10 cellular contexts compared by ENCODE assay signal in the genomic region with DNA sequence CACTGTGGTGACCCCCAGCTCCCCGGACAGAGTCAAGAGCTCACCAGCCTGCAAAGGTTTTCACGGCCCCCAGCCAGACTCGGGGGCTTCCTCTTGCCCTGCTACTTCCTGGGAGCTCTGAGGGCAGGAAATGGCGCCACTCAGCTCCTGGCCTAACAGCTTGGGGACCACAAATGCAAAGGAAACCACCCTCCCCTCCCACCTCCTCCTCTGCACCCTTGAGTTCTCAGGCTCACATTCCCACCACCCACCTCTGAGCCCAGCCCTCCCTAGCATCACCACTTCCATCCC. TPM values are rescaled to one million over a fixed set of nuclear protein-coding genes. Genes with fewer than 3 reads are reported as not detected.
A peak's percentile ranks its signal among the peaks of the same experiment; 100 is the strongest.
DNase-seq lines count a peak whose midpoint lies in the region; ATAC-seq and TF ChIP-seq lines count a peak whose summit lies in the region.
"Had no signal": no experiment of that assay in that cellular context is flagged by ENCODE, and none has a peak within 500 bp of the region (broad histone marks: within the 10 kb centered on the region; RNA-seq: fewer than 3 reads in every experiment).

No MANE protein-coding gene starts in this region.

- no peak overlapping the region for H3K4me3 ChIP-seq in lower leg skin (ENCODE audit: low read depth, poor library complexity, severe bottlenecking)

- TF ChIP-seq POLR2A in lower leg skin (IDR thresholded peaks at IDR 0.05): no peak

- peak overlapping the region; percentile 99 for H3K27ac Mint-ChIP-seq in central memory CD8-positive, alpha-beta T cell (ENCODE audit: low read depth)
- peak overlapping the region; percentile 49 to 98 for H3K27ac Mint-ChIP-seq in stimulated activated naive CD8-positive, alpha-beta T cell treated with anti-CD3 and anti-CD28 coated beads, Interleukin-15, amount 100 ng/mL, for 72 hours

- H3K27me3 Mint-ChIP-seq in central memory CD8-positive, alpha-beta T cell: no peaks in the 10 kb centered on the region
- H3K27me3 Mint-ChIP-seq in stimulated activated naive CD8-positive, alpha-beta T cell treated with anti-CD3 and anti-CD28 coated beads, Interleukin-15, amount 100 ng/mL, for 72 hours: no peaks in the 10 kb centered on the region

- H3K4me3 Mint-ChIP-seq in central memory CD8-positive, alpha-beta T cell: peak overlapping the region; percentile 94
- H3K4me3 Mint-ChIP-seq in stimulated activated naive CD8-positive, alpha-beta T cell treated with anti-CD3 and anti-CD28 coated beads, Interleukin-15, amount 100 ng/mL, for 72 hours: peak overlapping the region; percentile 97 to 98
- H3K4me3 Mint-ChIP-seq: neural crest cell had no signal

- intact Hi-C loops in Right ventricle myocardium inferior (cut with DNase I) (no loop called here), lower leg skin (cut with DNase I; ENCODE audit: low total_unique reads) (no loop called here)

- peaks cover 40% of the 10 kb centered on the region for H3K36me3 Mint-ChIP-seq in central memory CD8-positive, alpha-beta T cell (ENCODE audit: insufficient read depth)

- no peak overlapping the region for H3K27ac ChIP-seq in caudate nucleus (ENCODE audit: low read depth, low read length)

- H3K4me1 Mint-ChIP-seq in central memory CD8-positive, alpha-beta T cell: peaks cover 71% of the 10 kb centered on the region
- H3K4me1 Mint-ChIP-seq in stimulated activated naive CD8-positive, alpha-beta T cell treated with anti-CD3 and anti-CD28 coated beads, Interleukin-15, amount 100 ng/mL, for 72 hours: peaks cover 62% of the 10 kb centered on the region

- WGBS in lower leg skin, 2 donors: 61 to 69% methylated on average over 4 of the region's 4 CpGs

- peak; percentile 41 for ATAC-seq in central memory CD8-positive, alpha-beta T cell (replicated peaks; ENCODE audit: extremely low read depth, poor library complexity, severe bottlenecking)
- ATAC-seq in stimulated activated naive CD8-positive, alpha-beta T cell treated with anti-CD3 and anti-CD28 coated beads, Interleukin-15, amount 100 ng/mL, for 72 hours: peak; percentile 50
- ATAC-seq in Right ventricle myocardium inferior: no peak

- TF ChIP-seq CTCF in lower leg skin (IDR thresholded peaks at IDR 0.05): no peak

- peak; percentile 42 for DNase-seq in activated CD4-positive, alpha-beta T cell treated with anti-CD3 and anti-CD28 coated beads for 48 hours
- no peak for DNase-seq in activated CD4-positive, alpha-beta T cell treated with anti-CD3 and anti-CD28 coated beads, Interleukin-2, amount 50 U/mL, for 1 hour
- DNase-seq in SKM-1 treated with dmso at 0.1 percent for 144 hours (lab: John Stamatoyannopoulos, UW; ENCODE audit: unreplicated experiment): peak; percentile 76
- peak; percentile 18 to 45 for DNase-seq in central memory CD8-positive, alpha-beta T cell (ENCODE audit: low spot score in 2 of 2)
- peak; percentile 48 to 68 for DNase-seq in stimulated activated naive CD8-positive, alpha-beta T cell treated with anti-CD3 and anti-CD28 coated beads, Interleukin-15, amount 100 ng/mL, for 72 hours
- no peak for DNase-seq in Right ventricle myocardium inferior (ENCODE audit: missing footprints)
- no peak for DNase-seq in caudate nucleus (lab: John Stamatoyannopoulos, UW)
- DNase-seq in lower leg skin (ENCODE audit: low spot score in 2 of 2): no peak

- no peaks in the 10 kb centered on the region for H3K9me3 Mint-ChIP-seq in central memory CD8-positive, alpha-beta T cell
- H3K9me3 Mint-ChIP-seq in stimulated activated naive CD8-positive, alpha-beta T cell treated with anti-CD3 and anti-CD28 coated beads, Interleukin-15, amount 100 ng/mL, for 72 hours: no peaks in the 10 kb centered on the region
- H3K9me3 Mint-ChIP-seq: neural crest cell had no signal

RNA-seq across cellular contexts. Expression of a gene that starts 0.4 kb away (rescaled TPM):
- total RNA-seq in Right ventricle myocardium inferior: 1.3 TPM
- total RNA-seq in lower leg skin: 1 to 10 TPM; 4.0 to 5.7 (median 4.7) TPM
- total RNA-seq: fibroblast of villous mesenchyme had no signal

RNA-seq across cellular contexts. Expression of a gene that starts 16.3 kb away (rescaled TPM):
- total RNA-seq in Right ventricle myocardium inferior (29.2 TPM), lower leg skin (1 to 10 TPM; 1.9 to 3.6 (median 2.7) TPM)

Comparison
In these comparisons a context has a peak if more than half of its experiments do, and no peak if none do; other contexts are left out.
1. DNase-seq: peak in activated CD4-positive, alpha-beta T cell treated with anti-CD3 and anti-CD28 coated beads for 48 hours (single experiment), SKM-1 treated with dmso at 0.1 percent for 144 hours (single experiment), central memory CD8-positive, alpha-beta T cell (2 of 2) and stimulated activated naive CD8-positive, alpha-beta T cell treated with anti-CD3 and anti-CD28 coated beads, Interleukin-15, amount 100 ng/mL, for 72 hours (2 of 2); none in activated CD4-positive, alpha-beta T cell treated with anti-CD3 and anti-CD28 coated beads, Interleukin-2, amount 50 U/mL, for 1 hour (single experiment), Right ventricle myocardium inferior (single experiment), caudate nucleus (0 of 61) and lower leg skin (0 of 2).